ENCODE assay signal across 17 cellular contexts in the genomic region with DNA sequence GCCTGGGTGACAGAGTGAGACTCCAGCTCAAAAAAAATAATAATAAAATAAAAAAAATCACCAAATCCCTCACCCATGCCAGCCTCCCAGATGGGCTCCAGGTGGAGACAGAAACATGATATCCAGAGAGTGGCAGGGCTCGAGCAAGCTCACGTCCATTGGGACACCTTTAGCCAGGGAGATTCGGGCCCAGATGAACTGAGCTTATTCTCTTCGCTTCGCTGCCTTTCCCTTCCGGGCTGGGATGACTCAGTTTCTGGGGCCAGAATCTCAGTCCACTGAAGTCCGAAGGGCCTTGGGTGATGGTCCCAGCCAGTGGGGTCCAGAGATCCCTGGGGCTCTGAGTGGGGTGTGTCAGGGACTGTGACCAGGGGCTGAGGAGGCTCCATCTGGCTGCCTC. TPM values are rescaled to one million over a fixed set of nuclear protein-coding genes. Genes with fewer than 3 reads are reported as not detected.
A peak's percentile ranks its signal among the peaks of the same experiment; 100 is the strongest.
DNase-seq lines count a peak whose midpoint lies in the region; ATAC-seq and TF ChIP-seq lines count a peak whose summit lies in the region.
"Had no signal": no experiment of that assay in that cellular context is flagged by ENCODE, and none has a peak within 500 bp of the region (broad histone marks: within the 10 kb centered on the region; RNA-seq: fewer than 3 reads in every experiment).

No MANE protein-coding gene starts in this region.

- no peak overlapping the region for H3K4me2 ChIP-seq in PC-9

- no peak overlapping the region for H3K4me3 ChIP-seq in upper lobe of right lung
- H3K4me3 ChIP-seq in PC-9, result no peak overlapping the region

- H3K27me3 ChIP-seq in upper lobe of right lung, result no peaks in the 10 kb centered on the region
- no peaks in the 10 kb centered on the region for H3K27me3 ChIP-seq in PC-9 (ENCODE audit: insufficient read depth, low read depth)

- no peaks in the 10 kb centered on the region for H3K36me3 ChIP-seq in upper lobe of right lung
- H3K36me3 ChIP-seq in PC-9 (ENCODE audit: low read depth), result no peaks in the 10 kb centered on the region

- H3K9me2 ChIP-seq in PC-9 (ENCODE audit: insufficient read depth), result no peaks in the 10 kb centered on the region

- TF ChIP-seq CTCF in upper lobe of right lung (IDR thresholded peaks at IDR 0.05), result no peak
- no peak for TF ChIP-seq CTCF in PC-9 (conservative IDR thresholded peaks at IDR 0.05)

- POLR2A ChIA-PET in PC-9 (lab: Charles Lee; ENCODE audit: unreplicated experiment), result interaction anchor here (0.5 kb wide), 1 partner anchor 366 kb away, joined by 3 read pairs; no protein-coding TSS in a partner anchor

- CTCF ChIA-PET in PC-9 (lab: Charles Lee), result interaction anchor here (0.6 kb wide), 1 partner anchor 71 kb away, joined by 7 read pairs; no protein-coding TSS in a partner anchor

- H3K27ac ChIP-seq in upper lobe of right lung (no peak overlapping the region), PC-9 (no peak overlapping the region)
- H3K27ac ChIP-seq: 22Rv1 had no signal

- no peak for ATAC-seq in upper lobe of right lung
- ATAC-seq in HG03342 (IDR thresholded peaks at IDR 0.05; ENCODE audit: unreplicated experiment), result no peak
- ATAC-seq: HCT116 had no signal

- BruUV-seq in PC-9 (replicated peaks; lab: Mats Ljungman, UMichigan), result no TSS peak

- H3K9me3 ChIP-seq in upper lobe of right lung (no peaks in the 10 kb centered on the region), PC-9 (ENCODE audit: insufficient read depth, low read depth) (no peaks in the 10 kb centered on the region)

- DNase-seq in DMS53 (lab: John Stamatoyannopoulos, UW), result peak; percentile 22
- no peak for DNase-seq in DMS53 treated with DMSO at 0.1 percent for 48 hours (lab: John Stamatoyannopoulos, UW; ENCODE audit: unreplicated experiment)
- peak; percentile 94 for DNase-seq in NCI-H2171 treated with DMSO at 0.1 percent for 48 hours (lab: John Stamatoyannopoulos, UW)
- DNase-seq in glomerular visceral epithelial cell (ENCODE audit: extremely low spot score), result peak; percentile 82
- peak; percentile 32 for DNase-seq in upper lobe of right lung
- DNase-seq in iPS-NIHi7 (ENCODE audit: extremely low spot score), result no peak
- DNase-seq in PC-9, result no peak
- DNase-seq: DMS153, GOT3, KBM-7, NCI-H1105 treated with DMSO at 0.1 percent for 48 hours, NCI-H1694, NCI-H2081 treated with DMSO at 0.1 percent for 48 hours, NCI-H2227 treated with DMSO at 0.1 percent for 48 hours had no signal

- H3K4me1 ChIP-seq in upper lobe of right lung (peaks cover 14% of the 10 kb centered on the region), PC-9 (replicated peaks; ENCODE audit: insufficient read depth) (peaks cover 30% of the 10 kb centered on the region)

- 0 out of 2 replicates have a peak, but pooled peaks cover 3% of the 10 kb centered on the region for H3K79me2 ChIP-seq in PC-9 (ENCODE audit: low read depth)

- intact Hi-C loops in upper lobe of right lung (cut with DNase I) (no loop called here), PC-9 (cut with micrococcal nuclease; ENCODE audit: unreplicated experiment) (no loop called here)

- H2AFZ ChIP-seq in PC-9, result no peak overlapping the region

- peaks cover 23% of the 10 kb centered on the region for H3F3A ChIP-seq in PC-9 (ENCODE audit: insufficient read depth, low read depth)

- H4K20me1 ChIP-seq in PC-9 (ENCODE audit: insufficient read depth), result no peaks in the 10 kb centered on the region

RNA-seq across cellular contexts. Expression of a gene that starts 23.0 kb away (rescaled TPM):
- 0.23 TPM for total RNA-seq in upper lobe of right lung
- 182 and 232 TPM in 2 replicates for total RNA-seq in PC-9 (2021)

Comparison
In these comparisons a context has a peak if more than half of its experiments do, and no peak if none do; other contexts are left out.
1. DNase-seq: peak in DMS53 (single experiment), NCI-H2171 treated with DMSO at 0.1 percent for 48 hours (single experiment), glomerular visceral epithelial cell (single experiment) and upper lobe of right lung (single experiment); none in DMS53 treated with DMSO at 0.1 percent for 48 hours (single experiment), iPS-NIHi7 (single experiment) and PC-9 (0 of 2).
2. RNA of a gene that starts 23.0 kb away (total RNA-seq): 182 to 232 TPM in PC-9; 0.23 TPM in upper lobe of right lung (single experiment); every median in the first group is over 100 times any median in the second.